Comparison of ENCODE assay signal across 13 cellular contexts in genomic region chrX:52541051-52541450, GRCh38. TPM values are rescaled to one million over a fixed set of nuclear protein-coding genes. Genes with fewer than 3 reads are reported as not detected.
"Had no signal": no experiment of that assay in that cellular context is flagged by ENCODE, and none has a peak within 500 bp of the region (broad histone marks: within the 10 kb centered on the region; RNA-seq: fewer than 3 reads in every experiment).

No MANE protein-coding gene starts in this region.

RNA-seq across cellular contexts. Expression of gene XAGE1B, which starts 24.2 kb away (rescaled TPM):
- total RNA-seq: stomach, subcutaneous adipose tissue, suprapubic skin, temporal lobe, thoracic aorta, thyroid gland, tibial nerve, transverse colon, ureter, urinary bladder, uterus, vagina had no signal
- polyA plus RNA-seq: stomach, urinary bladder had no signal

RNA-seq across cellular contexts. Expression of gene XAGE1A, which starts 45.4 kb away (rescaled TPM):
- total RNA-seq: stomach, subcutaneous adipose tissue, suprapubic skin, temporal lobe, thoracic aorta, thyroid gland, tibial nerve, transverse colon, ureter, urinary bladder, uterus, vagina had no signal
- polyA plus RNA-seq: stomach, thymus, urinary bladder had no signal
